In genomic region chr17:12965988-12966387, GRCh38 we compare ENCODE assay signal across 27 cellular contexts.
"Had no signal": no experiment of that assay in that cellular context is flagged by ENCODE, and none has a peak within 500 bp of the region (broad histone marks: within the 10 kb centered on the region; RNA-seq: fewer than 3 reads in every experiment).

No MANE protein-coding gene starts in this region.

- H3K36me3 ChIP-seq: suprapubic skin, thoracic aorta, tibial nerve, transverse colon, upper lobe of left lung, upper lobe of right lung, uterus, vagina had no signal

- DNase-seq: stimulated activated CD4-positive, alpha-beta T cell treated with anti-CD3 and anti-CD28 coated beads, Interleukin-2, amount 100 ng/mL, for 48 hours; stimulated activated CD4-positive, alpha-beta T cell treated with anti-CD3 and anti-CD28 coated beads, Interleukin-4, amount 100 ng/mL, for 1 hour; stimulated activated CD4-positive, alpha-beta T cell treated with anti-CD3 and anti-CD28 coated beads, Interleukin-4, amount 100 ng/mL, for 24 hours; stimulated activated CD4-positive, alpha-beta T cell treated with anti-CD3 and anti-CD28 coated beads, Interleukin-4, amount 100 ng/mL, for 4 hours; stimulated activated CD8-positive, alpha-beta memory T cell treated with anti-CD3 and anti-CD28 coated beads, Interleukin-4, amount 100 ng/mL, for 48 hours; stimulated activated naive B cell treated with anti-CD40 and anti-IgM and Interleukin-4, amounts not matched to agents 10 μg/mL and 1 μg/mL and 100 μg/mL, for 72 hours; stimulated activated naive CD4-positive, alpha-beta T cell; stimulated activated naive CD4-positive, alpha-beta T cell treated with Interleukin-2 at 50 U/mL for 16 hours; stimulated activated naive CD8-positive, alpha-beta T cell treated with anti-CD3 and anti-CD28 coated beads, Interleukin-15, amount 100 ng/mL, for 72 hours; stimulated activated naive CD8-positive, alpha-beta T cell treated with anti-CD3 and anti-CD28 coated beads, Interleukin-15, Interleukin-2, amounts not matched to agents 100 U/mL and 50 U/mL, for 24 hours; stomach; substantia nigra; testis; thyroid gland; tibial artery; transverse colon; trophoblast cell; upper lobe of left lung; upper lobe of right lung; uterus had no signal

- H3K9me3 ChIP-seq: stomach, suprapubic skin, testis, thoracic aorta, thyroid gland, tibial artery, tibial nerve, transverse colon, upper lobe of left lung, upper lobe of right lung, uterus, vagina had no signal

- H3K27ac ChIP-seq: stomach, suprapubic skin, testis, thoracic aorta, thyroid gland, tibial artery, tibial nerve, transverse colon, upper lobe of left lung, upper lobe of right lung, uterus, vagina had no signal

- H3K4me1 ChIP-seq: stomach, suprapubic skin, testis, thyroid gland, tibial artery, transverse colon, upper lobe of left lung, upper lobe of right lung, uterus, vagina had no signal

- H3K27me3 ChIP-seq: stomach, testis, thyroid gland, tibial artery, tibial nerve, transverse colon, upper lobe of left lung, upper lobe of right lung, uterus, vagina had no signal

- FAIRE-seq: urothelium cell line had no signal

- ATAC-seq: stimulated activated effector memory CD8-positive, alpha-beta T cell treated with anti-CD3 and anti-CD28 coated beads, Interleukin-12 subunit alpha, Interleukin-12 subunit beta, amount 100 ng/mL, for 72 hours; stimulated activated memory B cell treated with anti-CD40 and anti-IgM and Interleukin-4, amounts not matched to agents 10 μg/mL and 1 μg/mL and 100 μg/mL, for 72 hours; stimulated activated naive B cell treated with anti-CD40 and anti-IgM and Interleukin-4, amounts not matched to agents 10 μg/mL and 1 μg/mL and 100 μg/mL, for 72 hours; stimulated activated naive CD8-positive, alpha-beta T cell treated with anti-CD3 and anti-CD28 coated beads, Interleukin-15, amount 100 ng/mL, for 72 hours; stimulated activated naive CD8-positive, alpha-beta T cell treated with anti-CD3 and anti-CD28 coated beads, Interleukin-15, Interleukin-2, amounts not matched to agents 100 U/mL and 50 U/mL, for 24 hours; upper lobe of right lung had no signal

- H3K4me3 ChIP-seq: stomach, suprapubic skin, testis, thoracic aorta, thyroid gland, tibial artery, tibial nerve, transverse colon, upper lobe of left lung, upper lobe of right lung, uterus, vagina had no signal
